ENCODE assay signal across 1 cellular context in genomic region chr2:200225943-200226342, GRCh38.
TF ChIP-seq lines count a peak whose summit lies in the region.

No MANE protein-coding gene starts in this region.

TF ChIP-seq in IMR-90, 13 proteins besides CTCF, POLR2A, EP300 and RAD21 (continued from another document):
- TF ChIP-seq ELK1 (IDR thresholded peaks at IDR 0.05; ENCODE audit: borderline replicate concordance, low read depth, low read length) (no peak), BHLHE40 (IDR thresholded peaks at IDR 0.05; ENCODE audit: low read depth, low read length) (no peak), CHD1 (IDR thresholded peaks at IDR 0.05; ENCODE audit: low read depth, low read length) (no peak), MAZ (IDR thresholded peaks at IDR 0.05; ENCODE audit: borderline replicate concordance, low read depth, low read length) (no peak), USF2 (IDR thresholded peaks at IDR 0.05; ENCODE audit: low read depth, low read length) (no peak)
TF ChIP-seq in IMR-90: peak in this region for 0.
